ENCODE assay signal across 17 cellular contexts in genomic region chr3:53147161-53147902, GRCh38. TPM values are rescaled to one million over a fixed set of nuclear protein-coding genes. Genes with fewer than 3 reads are reported as not detected.
DNase-seq lines count a peak whose midpoint lies in the region; TF ChIP-seq lines count a peak whose summit lies in the region.
"Had no signal": no experiment of that assay in that cellular context is flagged by ENCODE, and none has a peak within 500 bp of the region (broad histone marks: within the 10 kb centered on the region; RNA-seq: fewer than 3 reads in every experiment).

No MANE protein-coding gene starts in this region.

- no peak overlapping the region for H2AFZ ChIP-seq in SK-N-SH (ENCODE audit: low read depth)

- no peak for TF ChIP-seq CTCF in adrenal gland (IDR thresholded peaks at IDR 0.05)
- TF ChIP-seq CTCF in stomach (IDR thresholded peaks at IDR 0.05), result no peak
- TF ChIP-seq CTCF in SK-N-SH (IDR thresholded peaks at IDR 0.05), result no peak

- peak overlapping the region in 1 of 2 donors; percentile 58 for H3K9ac ChIP-seq in mucosa of rectum (ENCODE audit: low read depth in 1 of 2, low read length in 2 of 2)
- H3K9ac ChIP-seq in SK-N-SH, result no peak overlapping the region

- H4K20me1 ChIP-seq in SK-N-SH (ENCODE audit: insufficient read depth), result no peaks in the 10 kb centered on the region

- no peaks in the 10 kb centered on the region for H3K9me2 ChIP-seq in SK-N-SH

- no peak overlapping the region for H3K4me3 ChIP-seq in adrenal gland
- no peak overlapping the region for H3K4me3 ChIP-seq in mucosa of rectum (ENCODE audit: low read length in 2 of 2)
- no peak overlapping the region for H3K4me3 ChIP-seq in stomach
- H3K4me3 ChIP-seq in SK-N-SH (ENCODE audit: low read depth in 2 of 2, low read length in 1 of 2), result no peak overlapping the region

- H3K9me3 ChIP-seq in adrenal gland (replicated peaks in 1 of 3) (no peaks in the 10 kb centered on the region), mucosa of rectum (ENCODE audit: control insufficient read depth in 2 of 2, low read length in 2 of 2) (no peaks in the 10 kb centered on the region), stomach (no peaks in the 10 kb centered on the region), SK-N-SH (no peaks in the 10 kb centered on the region)

- WGBS in adrenal gland, 4 donors, result 70 to 77% (median 75%) methylated on average over 7 to 11 of the region's 11 CpGs
- WGBS in stomach, 5 donors, result 82 to 89% (median 84%) methylated on average over 10 to 11 of the region's 11 CpGs
- 67% methylated on average over 8 of the region's 11 CpGs for WGBS in SK-N-SH (ENCODE audit: low lambda C conversion rate)

- no peaks in the 10 kb centered on the region for H3K79me2 ChIP-seq in SK-N-SH (ENCODE audit: insufficient read depth)

- intact Hi-C loops in adrenal gland (cut with DNase I), result no loop called here
- intact Hi-C loops in stomach (cut with DNase I; ENCODE audit: low total_unique reads), result no loop called here

- TF ChIP-seq RAD21 in SK-N-SH (IDR thresholded peaks at IDR 0.05; ENCODE audit: low read length), result no peak

- H3K4me1 ChIP-seq in adrenal gland (replicated peaks in 1 of 2) (peaks cover 25 to 44% of the 10 kb centered on the region in 2 donors), mucosa of rectum (ENCODE audit: control insufficient read depth in 2 of 2, insufficient read depth in 2 of 2, low read length in 2 of 2) (peaks cover 61 to 74% of the 10 kb centered on the region in 2 donors), stomach (peaks cover 37 to 66% (median 59%) of the 10 kb centered on the region in 4 donors), SK-N-SH (ENCODE audit: control insufficient read depth in 1 of 2, insufficient read depth in 2 of 2, low read depth in 1 of 2, low read length in 1 of 2) (peaks cover 0 to 5% of the 10 kb centered on the region in 2 experiments; a peak in 2 of 4 replicates)

- no peaks in the 10 kb centered on the region for H3K27me3 ChIP-seq in adrenal gland
- H3K27me3 ChIP-seq in mucosa of rectum (ENCODE audit: control insufficient read depth in 2 of 2, insufficient read depth in 2 of 2, low read length in 2 of 2), result no peaks in the 10 kb centered on the region
- H3K27me3 ChIP-seq in stomach, result no peaks in the 10 kb centered on the region
- H3K27me3 ChIP-seq in SK-N-SH (ENCODE audit: insufficient read depth), result no peaks in the 10 kb centered on the region

- no peaks in the 10 kb centered on the region for H3F3A ChIP-seq in SK-N-SH (replicated peaks; ENCODE audit: insufficient read depth)

- DNase-seq in HCEC 1CT, result peak; percentile 19
- DNase-seq in adrenal gland, result peak in 1 of 7 donors; percentile 29
- DNase-seq in stomach, result peak; percentile 25
- DNase-seq in NCI-H1694 (lab: John Stamatoyannopoulos, UW), result no peak
- no peak for DNase-seq in effector CD4-positive, alpha-beta T cell
- DNase-seq in SK-N-SH, result no peak
- DNase-seq: activated naive CD4-positive, alpha-beta T cell; activated T-cell treated with anti-CD3 and anti-CD28 coated beads, Interleukin-2, amount 50 U/mL, for 24 hours; anterior cingulate cortex; central memory CD4-positive, alpha-beta T cell; DND-41; hippocampal formation; NCI-H2107; NCI-H510A treated with DMSO at 0.1 percent for 48 hours; stimulated activated CD4-positive, alpha-beta T cell treated with anti-CD3 and anti-CD28 coated beads, Interleukin-15, amount 100 ng/mL, for 24 hours; T-helper 9 cell had no signal

- TF ChIP-seq EP300 in stomach (IDR thresholded peaks at IDR 0.05) (no peak), SK-N-SH (IDR thresholded peaks at IDR 0.05; ENCODE audit: borderline replicate concordance in 1 of 2, low read depth in 1 of 2, low read length in 1 of 2) (no peak)

- no peak for TF ChIP-seq POLR2A in adrenal gland (IDR thresholded peaks at IDR 0.05)
- TF ChIP-seq POLR2A in stomach (IDR thresholded peaks at IDR 0.05), result no peak

- H3K4me2 ChIP-seq in SK-N-SH, result no peak overlapping the region

- CTCF ChIA-PET in SK-N-SH (lab: Yijun Ruan, JAX), result interaction anchor here (0.8 to 4.4 kb wide), 8 partner anchors 9 to 49 kb away, joined by 3 to 30 read pairs (median 3); no protein-coding TSS in a partner anchor

- H3K27ac ChIP-seq in adrenal gland (peak overlapping the region in 4 of 5 donors; percentile 52 to 75 (median 59)), mucosa of rectum (ENCODE audit: low read depth in 2 of 2, low read length in 2 of 2) (peak overlapping the region; percentile 87 to 90), stomach (peak overlapping the region in 3 of 5 donors; percentile 8 to 54 (median 43)), SK-N-SH (ENCODE audit: low read depth in 2 of 2, low read length in 1 of 2) (no peak overlapping the region)

- POLR2A ChIA-PET in SK-N-SH (lab: Yijun Ruan, JAX), result no interaction called here

- H3K36me3 ChIP-seq in adrenal gland (replicated peaks in 1 of 2), result no peaks in the 10 kb centered on the region
- H3K36me3 ChIP-seq in mucosa of rectum (ENCODE audit: control insufficient read depth in 2 of 2, insufficient read depth in 2 of 2, low read length in 2 of 2), result no peaks in the 10 kb centered on the region
- H3K36me3 ChIP-seq in stomach, result no peaks in the 10 kb centered on the region
- no peaks in the 10 kb centered on the region for H3K36me3 ChIP-seq in SK-N-SH (replicated peaks in 1 of 2; ENCODE audit: control insufficient read depth in 1 of 2, insufficient read depth in 2 of 2, low read length in 1 of 2)

TF ChIP-seq in SK-N-SH, 30 proteins besides CTCF, POLR2A, EP300 and RAD21 (continues in another document):
- TF ChIP-seq RCOR1 (IDR thresholded peaks at IDR 0.05; ENCODE audit: low read length) (no peak), USF2 (IDR thresholded peaks at IDR 0.05; ENCODE audit: borderline replicate concordance, low read depth, low read length) (no peak), NRF1 (IDR thresholded peaks at IDR 0.05; ENCODE audit: low read depth, low read length) (no peak), FOSL2 (IDR thresholded peaks at IDR 0.05; ENCODE audit: borderline replicate concordance, low read depth) (no peak), USF1 (IDR thresholded peaks at IDR 0.05; ENCODE audit: borderline replicate concordance, low read depth) (no peak), MEF2A (IDR thresholded peaks at IDR 0.05; ENCODE audit: borderline replicate concordance, low read depth) (no peak), ELF1 (IDR thresholded peaks at IDR 0.05) (no peak), RFX5 (IDR thresholded peaks at IDR 0.05; ENCODE audit: low read length) (no peak), GATA2 (CRISPR knock-in tag; IDR thresholded peaks at IDR 0.05) (no peak), MAX (IDR thresholded peaks at IDR 0.05; ENCODE audit: low read depth) (no peak), SMC3 (IDR thresholded peaks at IDR 0.05; ENCODE audit: low read depth, low read length) (no peak), RXRA (IDR thresholded peaks at IDR 0.05; ENCODE audit: borderline replicate concordance, low read depth) (no peak), FOXJ3 (CRISPR knock-in tag; IDR thresholded peaks at IDR 0.05) (no peak)

RNA-seq across cellular contexts. Expression of gene PRKCD, which starts 13.7 kb away (rescaled TPM):
- 100 to 1,000 TPM in 1 of 8 donors, 10 to 100 TPM in 7; 25.8 to 156 (median 53.7) TPM for total RNA-seq in adrenal gland
- 10 to 100 TPM; 34.7 to 78.7 (median 38.2) TPM for polyA plus RNA-seq in adrenal gland
- 100 to 1,000 TPM in 1 of 5 donors, 10 to 100 TPM in 4; 15.6 to 117 (median 37.9) TPM for total RNA-seq in stomach
- polyA plus RNA-seq in stomach, result 10 to 100 TPM; 20.5 to 56.1 (median 36.4) TPM
- polyA plus RNA-seq in SK-N-SH (2012; rRNA removed), result 24.5 and 29.0 TPM in 2 replicates
- polyA plus RNA-seq in SK-N-SH (2012; cell fraction: cytosol; rRNA removed), result 14.3 and 19.6 TPM in 2 replicates
- polyA plus RNA-seq in SK-N-SH (2012; cell fraction: nucleus; rRNA removed), result 28.9 and 32.1 TPM in 2 replicates

RNA-seq across cellular contexts. Expression of gene RFT1, which starts 17.1 kb away (rescaled TPM):
- total RNA-seq in adrenal gland (10 to 100 TPM; 12.9 to 34.5 (median 22.9) TPM), stomach (10 to 100 TPM in 2 of 5 donors, 1 to 10 TPM in 2, not detected in 1; 7.0 to 16.8 (median 12.1) TPM)
- polyA plus RNA-seq in adrenal gland (10 to 100 TPM in 2 of 3 donors, 1 to 10 TPM in 1; 6.7 to 24.1 (median 13.0) TPM), stomach (1 to 10 TPM; 3.3 to 7.9 (median 3.7) TPM), SK-N-SH (2012; rRNA removed) (13.8 and 22.9 TPM in 2 replicates)
- polyA plus RNA-seq in SK-N-SH (2012; cell fraction: cytosol; rRNA removed), result 13.3 and 17.1 TPM in 2 replicates
- 11.7 and 14.6 TPM in 2 replicates for polyA plus RNA-seq in SK-N-SH (2012; cell fraction: nucleus; rRNA removed)

Comparison
In these comparisons a context has a peak if more than half of its experiments do, and no peak if none do; other contexts are left out.
1. DNase-seq: peak in HCEC 1CT (single experiment) and stomach (single experiment); none in NCI-H1694 (single experiment), effector CD4-positive, alpha-beta T cell (single experiment) and SK-N-SH (single experiment).
2. H3K27ac ChIP-seq: peak in adrenal gland (4 of 5), mucosa of rectum (2 of 2) and stomach (3 of 5); none in SK-N-SH (0 of 2).